ENCODE assay signal across 9 cellular contexts in genomic region chr1:91500756-91501526, GRCh38. TPM values are rescaled to one million over a fixed set of nuclear protein-coding genes. Genes with fewer than 3 reads are reported as not detected.
DNase-seq lines count a peak whose midpoint lies in the region; ATAC-seq and TF ChIP-seq lines count a peak whose summit lies in the region.
"Had no signal": no experiment of that assay in that cellular context is flagged by ENCODE, and none has a peak within 500 bp of the region (broad histone marks: within the 10 kb centered on the region; RNA-seq: fewer than 3 reads in every experiment).

CDC7 (plus strand) TSS chr1:91500851; CDS start chr1:91501717, 866 bp downstream.

- peaks cover 0 to 6% (median 6%) of the 10 kb centered on the region in 3 donors for H3K27me3 Mint-ChIP-seq in immature natural killer cell (ENCODE audit: low read depth in 3 of 3)

- no peaks in the 10 kb centered on the region for H3K9me3 Mint-ChIP-seq in immature natural killer cell
- H3K9me3 Mint-ChIP-seq: T-helper 1 cell treated with Interleukin-12 subunit alpha and Interleukin-12 subunit beta and Interleukin-4 antibody, amounts not matched to agents 30 μg/mL and 1 μg/mL, for 36 hours had no signal

- H3K4me3 ChIP-seq in WI38 (ENCODE audit: low read depth, low read length) (peak within 1 kb of the TSS; percentile 77), cardiac fibroblast (replicated peaks in 1 of 2; ENCODE audit: low read depth in 2 of 2, low read length in 2 of 2) (peak within 1 kb of the TSS; percentile 77 to 83)

- H3K36me3 Mint-ChIP-seq in immature natural killer cell, result peaks cover 0 to 3% (median 0%) of the 10 kb centered on the region in 3 donors

- H3K27ac Mint-ChIP-seq in immature natural killer cell, result no peak within 1 kb of the TSS
- H3K27ac Mint-ChIP-seq: T-helper 1 cell treated with Interleukin-12 subunit alpha and Interleukin-12 subunit beta and Interleukin-4 antibody, amounts not matched to agents 30 μg/mL and 1 μg/mL, for 36 hours had no signal

- H3K4me3 Mint-ChIP-seq in immature natural killer cell, result no peak within 1 kb of the TSS
- H3K4me3 Mint-ChIP-seq: T-helper 1 cell treated with Interleukin-12 subunit alpha and Interleukin-12 subunit beta and Interleukin-4 antibody, amounts not matched to agents 30 μg/mL and 1 μg/mL, for 36 hours had no signal

- DNase-seq in AG08395 (ENCODE audit: low spot score) (peak; percentile 99), NCI-H2171 (lab: John Stamatoyannopoulos, UW) (peak; percentile 84), cardiac fibroblast (ENCODE audit: low read depth in 2 of 2) (peak; percentile 96 to 97), immature natural killer cell (peak; percentile 84 to 88 (median 87)), smooth muscle cell of the brain vasculature (ENCODE audit: low read depth, low spot score) (peak; percentile 76)

- H3K4me1 Mint-ChIP-seq in immature natural killer cell, result peaks cover 16 to 18% of the 10 kb centered on the region in 2 donors

- ATAC-seq in GM18868 (IDR thresholded peaks at IDR 0.05; ENCODE audit: unreplicated experiment) (peak; percentile 71), HG03103 (IDR thresholded peaks at IDR 0.05; ENCODE audit: low read depth, unreplicated experiment) (peak; percentile 60)

- peak; percentile 49; the same call in 1 of the 2 replicates for TF ChIP-seq CTCF in WI38 (IDR thresholded peaks at IDR 0.05; ENCODE audit: low read depth, low read length)
- TF ChIP-seq CTCF in cardiac fibroblast (IDR thresholded peaks at IDR 0.05; ENCODE audit: low read depth, low read length), result peak; percentile 26

RNA-seq across cellular contexts. Expression of gene CDC7, which starts in this region (rescaled TPM):
- polyA plus RNA-seq in immature natural killer cell, result 1 to 10 TPM; 1.2 to 3.8 (median 2.4) TPM

Comparison
In these comparisons a context has a peak if more than half of its experiments do, and no peak if none do; other contexts are left out.
1. Peak in every context shown above with its lines: DNase-seq, ATAC-seq and H3K4me3 ChIP-seq.